2 cellular contexts compared by ENCODE assay signal in the genomic region with DNA sequence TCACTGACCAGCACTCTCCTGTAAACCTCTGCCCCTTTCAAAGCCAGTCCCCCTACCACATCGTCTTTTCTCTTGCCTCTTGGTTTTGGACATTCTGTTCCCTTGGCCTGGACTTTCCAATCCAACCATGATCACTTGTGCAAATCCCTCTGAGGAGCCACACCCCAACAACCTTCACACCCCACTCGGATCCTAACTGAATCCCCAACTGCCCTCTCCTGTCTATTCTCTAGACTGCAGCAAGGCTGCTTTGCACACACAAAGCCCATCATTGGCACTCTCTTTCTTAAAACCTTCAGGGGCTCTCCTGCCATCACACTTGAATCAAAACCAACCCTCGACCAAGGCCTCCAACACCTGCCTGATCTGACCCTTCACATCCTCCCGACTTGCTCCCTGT.
TF ChIP-seq lines count a peak whose summit lies in the region.

No MANE protein-coding gene starts in this region.

TF ChIP-seq in SK-N-SH, 30 proteins besides CTCF, POLR2A, EP300 and RAD21 (continued from another document):
- TF ChIP-seq, protein P1, sequence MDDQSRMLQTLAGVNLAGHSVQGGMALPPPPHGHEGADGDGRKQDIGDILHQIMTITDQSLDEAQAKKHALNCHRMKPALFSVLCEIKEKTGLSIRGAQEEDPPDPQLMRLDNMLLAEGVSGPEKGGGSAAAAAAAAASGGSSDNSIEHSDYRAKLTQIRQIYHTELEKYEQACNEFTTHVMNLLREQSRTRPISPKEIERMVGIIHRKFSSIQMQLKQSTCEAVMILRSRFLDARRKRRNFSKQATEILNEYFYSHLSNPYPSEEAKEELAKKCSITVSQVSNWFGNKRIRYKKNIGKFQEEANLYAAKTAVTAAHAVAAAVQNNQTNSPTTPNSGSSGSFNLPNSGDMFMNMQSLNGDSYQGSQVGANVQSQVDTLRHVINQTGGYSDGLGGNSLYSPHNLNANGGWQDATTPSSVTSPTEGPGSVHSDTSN (IDR thresholded peaks at IDR 0.05): no peak
- no peak for TF ChIP-seq TCF12 (IDR thresholded peaks at IDR 0.05)
- no peak for TF ChIP-seq FOXJ3 (CRISPR knock-in tag; IDR thresholded peaks at IDR 0.05)
- TF ChIP-seq MXI1 (IDR thresholded peaks at IDR 0.05; ENCODE audit: low read depth, low read length): no peak
- no peak for TF ChIP-seq RFX5 (IDR thresholded peaks at IDR 0.05; ENCODE audit: low read length)
- no peak for TF ChIP-seq TAF1 (IDR thresholded peaks at IDR 0.05; ENCODE audit: borderline replicate concordance, low read depth, low read length)
- no peak for TF ChIP-seq NRF1 (IDR thresholded peaks at IDR 0.05; ENCODE audit: low read depth, low read length)
- TF ChIP-seq MEF2A (IDR thresholded peaks at IDR 0.05; ENCODE audit: borderline replicate concordance, low read depth): no peak
- no peak for TF ChIP-seq SIN3A (IDR thresholded peaks at IDR 0.05; ENCODE audit: borderline replicate concordance, low read depth, low read length)
- no peak for TF ChIP-seq NFIC (IDR thresholded peaks at IDR 0.05; ENCODE audit: borderline replicate concordance)
- TF ChIP-seq, protein P2, sequence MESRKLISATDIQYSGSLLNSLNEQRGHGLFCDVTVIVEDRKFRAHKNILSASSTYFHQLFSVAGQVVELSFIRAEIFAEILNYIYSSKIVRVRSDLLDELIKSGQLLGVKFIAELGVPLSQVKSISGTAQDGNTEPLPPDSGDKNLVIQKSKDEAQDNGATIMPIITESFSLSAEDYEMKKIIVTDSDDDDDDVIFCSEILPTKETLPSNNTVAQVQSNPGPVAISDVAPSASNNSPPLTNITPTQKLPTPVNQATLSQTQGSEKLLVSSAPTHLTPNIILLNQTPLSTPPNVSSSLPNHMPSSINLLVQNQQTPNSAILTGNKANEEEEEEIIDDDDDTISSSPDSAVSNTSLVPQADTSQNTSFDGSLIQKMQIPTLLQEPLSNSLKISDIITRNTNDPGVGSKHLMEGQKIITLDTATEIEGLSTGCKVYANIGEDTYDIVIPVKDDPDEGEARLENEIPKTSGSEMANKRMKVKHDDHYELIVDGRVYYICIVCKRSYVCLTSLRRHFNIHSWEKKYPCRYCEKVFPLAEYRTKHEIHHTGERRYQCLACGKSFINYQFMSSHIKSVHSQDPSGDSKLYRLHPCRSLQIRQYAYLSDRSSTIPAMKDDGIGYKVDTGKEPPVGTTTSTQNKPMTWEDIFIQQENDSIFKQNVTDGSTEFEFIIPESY (IDR thresholded peaks at IDR 0.05; ENCODE audit: borderline replicate concordance, low read depth): no peak
- TF ChIP-seq GABPA (IDR thresholded peaks at IDR 0.05; ENCODE audit: low read depth): no peak

TF ChIP-seq in SK-N-SH treated with all-trans-retinoic acid at 6 μM for 48 hours, 23 proteins besides CTCF, POLR2A, EP300 and RAD21 (continued from another document):
- TF ChIP-seq, protein P3, sequence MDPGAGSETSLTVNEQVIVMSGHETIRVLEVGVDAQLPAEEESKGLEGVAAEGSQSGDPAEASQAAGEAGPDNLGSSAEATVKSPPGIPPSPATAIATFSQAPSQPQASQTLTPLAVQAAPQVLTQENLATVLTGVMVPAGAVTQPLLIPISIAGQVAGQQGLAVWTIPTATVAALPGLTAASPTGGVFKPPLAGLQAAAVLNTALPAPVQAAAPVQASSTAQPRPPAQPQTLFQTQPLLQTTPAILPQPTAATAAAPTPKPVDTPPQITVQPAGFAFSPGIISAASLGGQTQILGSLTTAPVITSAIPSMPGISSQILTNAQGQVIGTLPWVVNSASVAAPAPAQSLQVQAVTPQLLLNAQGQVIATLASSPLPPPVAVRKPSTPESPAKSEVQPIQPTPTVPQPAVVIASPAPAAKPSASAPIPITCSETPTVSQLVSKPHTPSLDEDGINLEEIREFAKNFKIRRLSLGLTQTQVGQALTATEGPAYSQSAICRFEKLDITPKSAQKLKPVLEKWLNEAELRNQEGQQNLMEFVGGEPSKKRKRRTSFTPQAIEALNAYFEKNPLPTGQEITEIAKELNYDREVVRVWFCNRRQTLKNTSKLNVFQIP (CRISPR knock-in tag; IDR thresholded peaks at IDR 0.05; ENCODE audit: borderline replicate concordance, low read depth): no peak
- TF ChIP-seq TCF4 (CRISPR knock-in tag; IDR thresholded peaks at IDR 0.05; ENCODE audit: borderline replicate concordance) (no peak), PPARA (CRISPR knock-in tag; IDR thresholded peaks at IDR 0.05; ENCODE audit: borderline replicate concordance) (no peak), SNAI2 (CRISPR knock-in tag; IDR thresholded peaks at IDR 0.05) (no peak), ARNTL (CRISPR knock-in tag; IDR thresholded peaks at IDR 0.05; ENCODE audit: borderline replicate concordance, low read depth) (no peak), OSR1 (CRISPR knock-in tag; IDR thresholded peaks at IDR 0.05) (no peak), ZFP3 (CRISPR knock-in tag; IDR thresholded peaks at IDR 0.05) (no peak)
- TF ChIP-seq, protein P4, sequence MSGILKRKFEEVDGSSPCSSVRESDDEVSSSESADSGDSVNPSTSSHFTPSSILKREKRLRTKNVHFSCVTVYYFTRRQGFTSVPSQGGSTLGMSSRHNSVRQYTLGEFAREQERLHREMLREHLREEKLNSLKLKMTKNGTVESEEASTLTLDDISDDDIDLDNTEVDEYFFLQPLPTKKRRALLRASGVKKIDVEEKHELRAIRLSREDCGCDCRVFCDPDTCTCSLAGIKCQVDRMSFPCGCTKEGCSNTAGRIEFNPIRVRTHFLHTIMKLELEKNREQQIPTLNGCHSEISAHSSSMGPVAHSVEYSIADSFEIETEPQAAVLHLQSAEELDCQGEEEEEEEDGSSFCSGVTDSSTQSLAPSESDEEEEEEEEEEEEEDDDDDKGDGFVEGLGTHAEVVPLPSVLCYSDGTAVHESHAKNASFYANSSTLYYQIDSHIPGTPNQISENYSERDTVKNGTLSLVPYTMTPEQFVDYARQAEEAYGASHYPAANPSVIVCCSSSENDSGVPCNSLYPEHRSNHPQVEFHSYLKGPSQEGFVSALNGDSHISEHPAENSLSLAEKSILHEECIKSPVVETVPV (CRISPR knock-in tag; IDR thresholded peaks at IDR 0.05): no peak
TF ChIP-seq in SK-N-SH treated with all-trans-retinoic acid at 6 μM for 48 hours: peak in this region for 0.
